Comparison of ENCODE assay signal across 8 cellular contexts in the genomic region with DNA sequence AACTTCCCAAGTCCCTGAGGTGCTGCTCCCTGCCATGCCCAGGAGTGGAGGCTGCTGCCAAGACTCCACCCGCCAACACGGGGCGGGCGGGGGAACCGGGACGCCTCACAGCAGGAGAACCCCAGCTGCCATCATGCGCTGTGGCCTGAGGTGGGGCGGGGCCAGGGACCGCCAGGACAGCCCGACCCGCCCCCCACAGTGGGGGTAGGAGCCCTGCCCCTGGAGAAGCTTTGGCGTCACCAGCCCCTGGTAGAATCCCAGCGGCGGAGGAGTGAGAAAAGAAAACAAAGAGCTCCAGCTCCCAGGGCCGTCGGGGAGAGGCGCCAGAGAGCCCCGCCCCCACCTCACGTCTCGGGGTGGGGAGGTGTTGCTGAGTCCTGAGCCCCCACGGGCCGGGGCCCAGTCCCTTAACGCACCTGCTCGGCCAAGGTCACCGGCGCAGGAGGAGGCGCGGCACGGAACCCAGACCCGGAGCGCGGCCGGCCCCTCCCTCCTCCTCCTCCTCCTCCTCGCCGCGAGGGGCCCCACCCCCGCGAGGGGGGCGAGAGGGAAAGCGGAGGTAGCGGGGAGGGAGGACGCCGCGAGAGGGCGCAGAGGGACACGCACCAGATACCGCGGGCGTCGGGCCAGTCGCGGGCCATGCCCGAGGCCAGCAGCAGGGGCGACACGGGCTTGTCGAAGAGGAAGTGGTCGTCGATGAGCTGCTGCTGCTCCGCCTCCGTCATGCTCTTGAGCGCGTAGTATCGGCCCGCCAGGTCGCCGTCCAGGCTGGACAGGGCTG. TPM values are rescaled to one million over a fixed set of nuclear protein-coding genes. Genes with fewer than 3 reads are reported as not detected.
DNase-seq lines count a peak whose midpoint lies in the region; ATAC-seq and TF ChIP-seq lines count a peak whose summit lies in the region.

No MANE protein-coding gene starts in this region.

- intact Hi-C loops in left ventricle myocardium superior (cut with micrococcal nuclease): no loop called here
- intact Hi-C loops in psoas muscle (cut with DNase I): no loop called here

- no peaks in the 10 kb centered on the region for H3K9me3 ChIP-seq in MG63
- H3K9me3 ChIP-seq in psoas muscle: no peaks in the 10 kb centered on the region
- H3K9me3 ChIP-seq in SJCRH30 (replicated peaks): no peaks in the 10 kb centered on the region

- 3 to 19% (median 5%) methylated on average over 27 to 62 of the region's 66 CpGs for WGBS in psoas muscle, 3 donors

- H3K27me3 ChIP-seq in MG63: no peaks in the 10 kb centered on the region; the same call in 1 of the 2 replicates
- peaks cover 0 to 24% (median 15%) of the 10 kb centered on the region in 3 donors for H3K27me3 ChIP-seq in psoas muscle (ENCODE audit: insufficient read depth in 3 of 3, low read length in 2 of 3)
- no peaks in the 10 kb centered on the region; the same call in 1 of the 2 replicates for H3K27me3 ChIP-seq in SJCRH30

- TF ChIP-seq CTCF in GM12872 (IDR thresholded peaks at IDR 0.05; ENCODE audit: insufficient read depth, low read depth, low read length) (peak; percentile 56), psoas muscle (IDR thresholded peaks at IDR 0.05) (peak; percentile 47)

- DNase-seq in MG63 (peak; percentile 69), SW480 (ENCODE audit: low spot score) (peak; percentile 89), amygdala (lab: John Stamatoyannopoulos, UW) (peak in 43 of 56 donors; percentile 43 to 86 (median 72)), left ventricle myocardium superior (peak; percentile 93), psoas muscle (peak; percentile 84 to 89), SJCRH30 (no peak)

- ATAC-seq in left ventricle myocardium superior: peak; percentile 66
- peak; percentile 54 to 74 (median 66) for ATAC-seq in psoas muscle
- ATAC-seq in HG03342 (IDR thresholded peaks at IDR 0.05; ENCODE audit: unreplicated experiment): no peak

- peaks cover 22% of the 10 kb centered on the region for H3K4me1 ChIP-seq in psoas muscle
- H3K4me1 ChIP-seq in SJCRH30: peaks cover 22% of the 10 kb centered on the region

- H3K36me3 ChIP-seq in MG63 (no peaks in the 10 kb centered on the region; the same call in 1 of the 2 replicates), psoas muscle (ENCODE audit: insufficient read depth in 1 of 2, low read depth in 1 of 2) (no peaks in the 10 kb centered on the region), SJCRH30 (no peaks in the 10 kb centered on the region)

- H3K27ac ChIP-seq in psoas muscle: no peak overlapping the region
- H3K27ac ChIP-seq in SJCRH30: no peak overlapping the region

- peak overlapping the region; percentile 49 for H3K4me3 ChIP-seq in MG63
- peak overlapping the region; percentile 62 for H3K4me3 ChIP-seq in psoas muscle
- no peak overlapping the region for H3K4me3 ChIP-seq in SJCRH30

RNA-seq across cellular contexts. Expression of a gene that starts 1.8 kb away (rescaled TPM):
- total RNA-seq in MG63 (2014; rRNA removed; shearing (Covaris generic); ENCODE audit: low replicate concordance): 34.9 and 45.2 TPM in 2 replicates
- 533 TPM for total RNA-seq in left ventricle myocardium superior
- 100 to 1,000 TPM in 1 of 4 donors, 10 to 100 TPM in 3; 19.5 to 116 (median 33.0) TPM for total RNA-seq in psoas muscle
- polyA plus RNA-seq in psoas muscle: 100 to 1,000 TPM in 1 of 3 donors, 10 to 100 TPM in 2; 21.2 to 383 (median 67.0) TPM
- 66.4 and 84.4 TPM in 2 replicates for total RNA-seq in SJCRH30 (2014; rRNA removed; shearing (Covaris generic))

RNA-seq across cellular contexts. Expression of a gene that starts 8.1 kb away (rescaled TPM):
- total RNA-seq in MG63 (2014; rRNA removed; shearing (Covaris generic); ENCODE audit: low replicate concordance): 29.0 and 43.2 TPM in 2 replicates
- 5.5 TPM for total RNA-seq in left ventricle myocardium superior
- 10 to 100 TPM in 1 of 4 donors, 1 to 10 TPM in 3; 6.5 to 12.7 (median 7.8) TPM for total RNA-seq in psoas muscle
- 10 to 100 TPM; 13.1 to 29.5 (median 13.3) TPM for polyA plus RNA-seq in psoas muscle
- 18.1 and 18.7 TPM in 2 replicates for total RNA-seq in SJCRH30 (2014; rRNA removed; shearing (Covaris generic))

RNA-seq across cellular contexts. Expression of a gene that starts 41.6 kb away (rescaled TPM):
- total RNA-seq in MG63 (2014; rRNA removed; shearing (Covaris generic); ENCODE audit: low replicate concordance): 5.4 and 8.2 TPM in 2 replicates
- total RNA-seq in left ventricle myocardium superior: 16.4 TPM
- 10 to 100 TPM; 15.4 to 29.5 (median 23.2) TPM for total RNA-seq in psoas muscle
- polyA plus RNA-seq in psoas muscle: 10 to 100 TPM in 2 of 3 donors, 1 to 10 TPM in 1; 8.7 to 25.4 (median 14.1) TPM
- 43.7 and 45.9 TPM in 2 replicates for total RNA-seq in SJCRH30 (2014; rRNA removed; shearing (Covaris generic))

RNA-seq across cellular contexts. Expression of a gene that starts 41.9 kb away (rescaled TPM):
- 18.4 and 38.9 TPM in 2 replicates for total RNA-seq in MG63 (2014; rRNA removed; shearing (Covaris generic); ENCODE audit: low replicate concordance)
- total RNA-seq in left ventricle myocardium superior (56.2 TPM), psoas muscle (100 to 1,000 TPM in 1 of 4 donors, 10 to 100 TPM in 3; 73.6 to 101 (median 80.0) TPM)
- polyA plus RNA-seq in psoas muscle: 100 to 1,000 TPM; 118 to 171 (median 141) TPM
- total RNA-seq in SJCRH30 (2014; rRNA removed; shearing (Covaris generic)): 43.0 and 47.2 TPM in 2 replicates

Comparison
In these comparisons a context has a peak if more than half of its experiments do, and no peak if none do; other contexts are left out.
1. DNase-seq: peak in MG63 (single experiment), SW480 (single experiment), amygdala (43 of 56), left ventricle myocardium superior (single experiment) and psoas muscle (2 of 2); none in SJCRH30 (0 of 2).